2 cellular contexts compared by ENCODE assay signal in genomic region chr1:202251424-202252256, GRCh38.
TF ChIP-seq lines count a peak whose summit lies in the region.

No MANE protein-coding gene starts in this region.

TF ChIP-seq in GM23338, 12 proteins besides CTCF, POLR2A, EP300 and RAD21 (continued from another document):
- TF ChIP-seq ETS1 (IDR thresholded peaks at IDR 0.05): no peak
- TF ChIP-seq ZNF331 (CRISPR knock-in tag; IDR thresholded peaks at IDR 0.05; ENCODE audit: low read depth): no peak
- TF ChIP-seq EZH2phosphoT487 (IDR thresholded peaks at IDR 0.05; ENCODE audit: unreplicated experiment): no peak
- no peak for TF ChIP-seq STAT1 (IDR thresholded peaks at IDR 0.05; ENCODE audit: unreplicated experiment)
- no peak for TF ChIP-seq REST (IDR thresholded peaks at IDR 0.05; ENCODE audit: unreplicated experiment)
- no peak for TF ChIP-seq POLR2AphosphoS5 (IDR thresholded peaks at IDR 0.05; ENCODE audit: low read depth)
- TF ChIP-seq, protein P1, sequence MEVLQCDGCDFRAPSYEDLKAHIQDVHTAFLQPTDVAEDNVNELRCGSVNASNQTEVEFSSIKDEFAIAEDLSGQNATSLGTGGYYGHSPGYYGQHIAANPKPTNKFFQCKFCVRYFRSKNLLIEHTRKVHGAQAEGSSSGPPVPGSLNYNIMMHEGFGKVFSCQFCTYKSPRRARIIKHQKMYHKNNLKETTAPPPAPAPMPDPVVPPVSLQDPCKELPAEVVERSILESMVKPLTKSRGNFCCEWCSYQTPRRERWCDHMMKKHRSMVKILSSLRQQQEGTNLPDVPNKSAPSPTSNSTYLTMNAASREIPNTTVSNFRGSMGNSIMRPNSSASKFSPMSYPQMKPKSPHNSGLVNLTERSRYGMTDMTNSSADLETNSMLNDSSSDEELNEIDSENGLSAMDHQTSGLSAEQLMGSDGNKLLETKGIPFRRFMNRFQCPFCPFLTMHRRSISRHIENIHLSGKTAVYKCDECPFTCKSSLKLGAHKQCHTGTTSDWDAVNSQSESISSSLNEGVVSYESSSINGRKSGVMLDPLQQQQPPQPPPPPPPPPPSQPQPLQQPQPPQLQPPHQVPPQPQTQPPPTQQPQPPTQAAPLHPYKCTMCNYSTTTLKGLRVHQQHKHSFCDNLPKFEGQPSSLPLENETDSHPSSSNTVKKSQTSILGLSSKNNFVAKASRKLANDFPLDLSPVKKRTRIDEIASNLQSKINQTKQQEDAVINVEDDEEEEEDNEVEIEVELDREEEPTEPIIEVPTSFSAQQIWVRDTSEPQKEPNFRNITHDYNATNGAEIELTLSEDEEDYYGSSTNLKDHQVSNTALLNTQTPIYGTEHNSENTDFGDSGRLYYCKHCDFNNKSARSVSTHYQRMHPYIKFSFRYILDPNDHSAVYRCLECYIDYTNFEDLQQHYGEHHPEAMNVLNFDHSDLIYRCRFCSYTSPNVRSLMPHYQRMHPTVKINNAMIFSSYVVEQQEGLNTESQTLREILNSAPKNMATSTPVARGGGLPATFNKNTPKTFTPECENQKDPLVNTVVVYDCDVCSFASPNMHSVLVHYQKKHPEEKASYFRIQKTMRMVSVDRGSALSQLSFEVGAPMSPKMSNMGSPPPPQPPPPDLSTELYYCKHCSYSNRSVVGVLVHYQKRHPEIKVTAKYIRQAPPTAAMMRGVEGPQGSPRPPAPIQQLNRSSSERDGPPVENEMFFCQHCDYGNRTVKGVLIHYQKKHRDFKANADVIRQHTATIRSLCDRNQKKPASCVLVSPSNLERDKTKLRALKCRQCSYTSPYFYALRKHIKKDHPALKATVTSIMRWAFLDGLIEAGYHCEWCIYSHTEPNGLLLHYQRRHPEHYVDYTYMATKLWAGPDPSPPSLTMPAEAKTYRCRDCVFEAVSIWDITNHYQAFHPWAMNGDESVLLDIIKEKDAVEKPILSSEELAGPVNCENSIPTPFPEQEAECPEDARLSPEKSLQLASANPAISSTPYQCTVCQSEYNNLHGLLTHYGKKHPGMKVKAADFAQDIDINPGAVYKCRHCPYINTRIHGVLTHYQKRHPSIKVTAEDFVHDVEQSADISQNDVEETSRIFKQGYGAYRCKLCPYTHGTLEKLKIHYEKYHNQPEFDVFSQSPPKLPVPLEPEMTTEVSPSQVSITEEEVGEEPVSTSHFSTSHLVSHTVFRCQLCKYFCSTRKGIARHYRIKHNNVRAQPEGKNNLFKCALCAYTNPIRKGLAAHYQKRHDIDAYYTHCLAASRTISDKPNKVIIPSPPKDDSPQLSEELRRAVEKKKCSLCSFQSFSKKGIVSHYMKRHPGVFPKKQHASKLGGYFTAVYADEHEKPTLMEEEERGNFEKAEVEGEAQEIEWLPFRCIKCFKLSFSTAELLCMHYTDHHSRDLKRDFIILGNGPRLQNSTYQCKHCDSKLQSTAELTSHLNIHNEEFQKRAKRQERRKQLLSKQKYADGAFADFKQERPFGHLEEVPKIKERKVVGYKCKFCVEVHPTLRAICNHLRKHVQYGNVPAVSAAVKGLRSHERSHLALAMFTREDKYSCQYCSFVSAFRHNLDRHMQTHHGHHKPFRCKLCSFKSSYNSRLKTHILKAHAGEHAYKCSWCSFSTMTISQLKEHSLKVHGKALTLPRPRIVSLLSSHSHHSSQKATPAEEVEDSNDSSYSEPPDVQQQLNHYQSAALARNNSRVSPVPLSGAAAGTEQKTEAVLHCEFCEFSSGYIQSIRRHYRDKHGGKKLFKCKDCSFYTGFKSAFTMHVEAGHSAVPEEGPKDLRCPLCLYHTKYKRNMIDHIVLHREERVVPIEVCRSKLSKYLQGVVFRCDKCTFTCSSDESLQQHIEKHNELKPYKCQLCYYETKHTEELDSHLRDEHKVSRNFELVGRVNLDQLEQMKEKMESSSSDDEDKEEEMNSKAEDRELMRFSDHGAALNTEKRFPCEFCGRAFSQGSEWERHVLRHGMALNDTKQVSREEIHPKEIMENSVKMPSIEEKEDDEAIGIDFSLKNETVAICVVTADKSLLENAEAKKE (CRISPR knock-in tag; IDR thresholded peaks at IDR 0.05): no peak
- TF ChIP-seq EZH2 (IDR thresholded peaks at IDR 0.05; ENCODE audit: low read depth, unreplicated experiment): no peak

TF ChIP-seq in WTC11, 78 proteins besides CTCF, POLR2A, EP300 and RAD21 (continued from another document):
- TF ChIP-seq ZNF532 (CRISPR knock-in tag; IDR thresholded peaks at IDR 0.05; ENCODE audit: borderline replicate concordance) (no peak), TCF7 (CRISPR knock-in tag; IDR thresholded peaks at IDR 0.05; ENCODE audit: low read depth) (no peak), TP53 (CRISPR knock-in tag; IDR thresholded peaks at IDR 0.05) (no peak), ZNF263 (CRISPR knock-in tag; IDR thresholded peaks at IDR 0.05; ENCODE audit: low read depth) (peak; percentile 79; the same call in 1 of the 2 replicates), STAT6 (CRISPR knock-in tag; conservative IDR thresholded peaks at IDR 0.05; ENCODE audit: low read depth) (no peak)
